ENCODE assay signal across 1 cellular context in the genomic region with DNA sequence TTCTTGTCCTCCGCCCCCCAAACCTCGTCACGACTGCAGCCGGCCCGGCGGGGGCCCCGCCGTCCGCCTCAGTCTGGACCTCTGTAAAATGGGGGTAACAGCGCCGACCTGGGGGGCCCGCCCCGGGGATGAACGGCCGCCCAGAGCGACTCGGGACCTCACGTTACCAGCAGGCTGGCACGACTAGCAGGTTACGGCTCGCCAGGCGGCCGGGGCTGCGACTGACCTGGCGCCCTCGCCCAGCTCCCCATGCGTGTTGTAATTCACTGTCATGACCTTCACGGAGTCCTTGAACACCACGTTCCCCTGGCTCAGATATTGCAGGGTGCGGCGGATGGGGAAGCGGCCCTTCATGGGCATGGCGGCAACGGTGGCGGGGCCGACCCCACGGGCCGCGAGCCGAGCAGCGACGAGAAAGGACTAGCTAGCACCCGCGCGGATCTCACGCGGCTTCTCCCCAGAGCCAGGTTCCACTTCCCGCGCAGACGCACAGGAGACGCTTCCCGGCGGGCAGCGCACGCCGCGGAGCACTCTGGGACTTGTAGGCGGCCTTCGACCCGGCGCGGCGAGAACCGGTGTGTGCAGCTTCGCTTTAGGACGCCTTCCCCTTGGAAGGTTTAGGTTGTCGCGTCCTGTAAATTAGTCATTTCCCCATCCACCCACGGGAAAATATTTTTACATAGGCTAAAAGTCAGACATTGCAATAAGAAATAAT.
TF ChIP-seq lines count a peak whose summit lies in the region.

A gene (minus strand): TSS at position 481 of the 715 bp plus-strand sequence. CDS start 121 bp downstream, at position 360.

TF ChIP-seq in K562, 482 proteins besides CTCF, POLR2A, EP300 and RAD21 (continued from another document and continues in another):
- TF ChIP-seq, protein P1, sequence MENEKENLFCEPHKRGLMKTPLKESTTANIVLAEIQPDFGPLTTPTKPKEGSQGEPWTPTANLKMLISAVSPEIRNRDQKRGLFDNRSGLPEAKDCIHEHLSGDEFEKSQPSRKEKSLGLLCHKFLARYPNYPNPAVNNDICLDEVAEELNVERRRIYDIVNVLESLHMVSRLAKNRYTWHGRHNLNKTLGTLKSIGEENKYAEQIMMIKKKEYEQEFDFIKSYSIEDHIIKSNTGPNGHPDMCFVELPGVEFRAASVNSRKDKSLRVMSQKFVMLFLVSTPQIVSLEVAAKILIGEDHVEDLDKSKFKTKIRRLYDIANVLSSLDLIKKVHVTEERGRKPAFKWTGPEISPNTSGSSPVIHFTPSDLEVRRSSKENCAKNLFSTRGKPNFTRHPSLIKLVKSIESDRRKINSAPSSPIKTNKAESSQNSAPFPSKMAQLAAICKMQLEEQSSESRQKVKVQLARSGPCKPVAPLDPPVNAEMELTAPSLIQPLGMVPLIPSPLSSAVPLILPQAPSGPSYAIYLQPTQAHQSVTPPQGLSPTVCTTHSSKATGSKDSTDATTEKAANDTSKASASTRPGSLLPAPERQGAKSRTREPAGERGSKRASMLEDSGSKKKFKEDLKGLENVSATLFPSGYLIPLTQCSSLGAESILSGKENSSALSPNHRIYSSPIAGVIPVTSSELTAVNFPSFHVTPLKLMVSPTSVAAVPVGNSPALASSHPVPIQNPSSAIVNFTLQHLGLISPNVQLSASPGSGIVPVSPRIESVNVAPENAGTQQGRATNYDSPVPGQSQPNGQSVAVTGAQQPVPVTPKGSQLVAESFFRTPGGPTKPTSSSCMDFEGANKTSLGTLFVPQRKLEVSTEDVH (IDR thresholded peaks at IDR 0.05; ENCODE audit: low read depth, partially characterized antibody) = no peak
- 0 out of 2 replicates have a peak, but pooled peaks have one; percentile 32 for TF ChIP-seq ZNF324 (CRISPR knock-in tag; IDR thresholded peaks at IDR 0.05)
- TF ChIP-seq, protein P2, sequence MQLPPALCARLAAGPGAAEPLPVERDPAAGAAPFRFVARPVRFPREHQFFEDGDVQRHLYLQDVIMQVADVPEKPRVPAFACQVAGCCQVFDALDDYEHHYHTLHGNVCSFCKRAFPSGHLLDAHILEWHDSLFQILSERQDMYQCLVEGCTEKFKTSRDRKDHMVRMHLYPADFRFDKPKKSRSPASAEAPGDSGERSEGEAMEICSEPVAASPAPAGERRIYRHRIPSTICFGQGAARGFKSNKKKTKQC (CRISPR knock-in tag; IDR thresholded peaks at IDR 0.05) = peak; percentile 92
- TF ChIP-seq PML (IDR thresholded peaks at IDR 0.05; ENCODE audit: low read length) = peak; percentile 92
- TF ChIP-seq, protein P3, sequence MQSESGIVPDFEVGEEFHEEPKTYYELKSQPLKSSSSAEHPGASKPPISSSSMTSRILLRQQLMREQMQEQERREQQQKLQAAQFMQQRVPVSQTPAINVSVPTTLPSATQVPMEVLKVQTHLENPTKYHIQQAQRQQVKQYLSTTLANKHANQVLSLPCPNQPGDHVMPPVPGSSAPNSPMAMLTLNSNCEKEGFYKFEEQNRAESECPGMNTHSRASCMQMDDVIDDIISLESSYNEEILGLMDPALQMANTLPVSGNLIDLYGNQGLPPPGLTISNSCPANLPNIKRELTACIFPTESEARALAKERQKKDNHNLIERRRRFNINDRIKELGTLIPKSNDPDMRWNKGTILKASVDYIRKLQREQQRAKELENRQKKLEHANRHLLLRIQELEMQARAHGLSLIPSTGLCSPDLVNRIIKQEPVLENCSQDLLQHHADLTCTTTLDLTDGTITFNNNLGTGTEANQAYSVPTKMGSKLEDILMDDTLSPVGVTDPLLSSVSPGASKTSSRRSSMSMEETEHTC (IDR thresholded peaks at IDR 0.05) = 0 out of 2 replicates have a peak, but pooled peaks have one; percentile 26
- TF ChIP-seq GTF2E2 (tag; IDR thresholded peaks at IDR 0.05) = peak; percentile 39; the same call in 1 of the 2 replicates
- no peak for TF ChIP-seq CC2D1A (IDR thresholded peaks at IDR 0.05)
- TF ChIP-seq, protein P4, sequence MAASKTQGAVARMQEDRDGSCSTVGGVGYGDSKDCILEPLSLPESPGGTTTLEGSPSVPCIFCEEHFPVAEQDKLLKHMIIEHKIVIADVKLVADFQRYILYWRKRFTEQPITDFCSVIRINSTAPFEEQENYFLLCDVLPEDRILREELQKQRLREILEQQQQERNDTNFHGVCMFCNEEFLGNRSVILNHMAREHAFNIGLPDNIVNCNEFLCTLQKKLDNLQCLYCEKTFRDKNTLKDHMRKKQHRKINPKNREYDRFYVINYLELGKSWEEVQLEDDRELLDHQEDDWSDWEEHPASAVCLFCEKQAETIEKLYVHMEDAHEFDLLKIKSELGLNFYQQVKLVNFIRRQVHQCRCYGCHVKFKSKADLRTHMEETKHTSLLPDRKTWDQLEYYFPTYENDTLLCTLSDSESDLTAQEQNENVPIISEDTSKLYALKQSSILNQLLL (CRISPR knock-in tag; IDR thresholded peaks at IDR 0.05; ENCODE audit: borderline replicate concordance) = no peak
- peak; percentile 99 for TF ChIP-seq POLR2G (IDR thresholded peaks at IDR 0.05; ENCODE audit: low read depth, low read length)
- TF ChIP-seq, protein P5, sequence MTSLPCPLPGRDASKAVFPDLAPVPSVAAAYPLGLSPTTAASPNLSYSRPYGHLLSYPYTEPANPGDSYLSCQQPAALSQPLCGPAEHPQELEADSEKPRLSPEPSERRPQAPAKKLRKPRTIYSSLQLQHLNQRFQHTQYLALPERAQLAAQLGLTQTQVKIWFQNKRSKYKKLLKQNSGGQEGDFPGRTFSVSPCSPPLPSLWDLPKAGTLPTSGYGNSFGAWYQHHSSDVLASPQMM (CRISPR knock-in tag; IDR thresholded peaks at IDR 0.05) = no peak
- TF ChIP-seq HDAC3 (IDR thresholded peaks at IDR 0.05; ENCODE audit: borderline replicate concordance, partially characterized antibody) = no peak
- TF ChIP-seq CREBBP (IDR thresholded peaks at IDR 0.05; ENCODE audit: low read depth, low read length) = no peak
- TF ChIP-seq, protein P6, sequence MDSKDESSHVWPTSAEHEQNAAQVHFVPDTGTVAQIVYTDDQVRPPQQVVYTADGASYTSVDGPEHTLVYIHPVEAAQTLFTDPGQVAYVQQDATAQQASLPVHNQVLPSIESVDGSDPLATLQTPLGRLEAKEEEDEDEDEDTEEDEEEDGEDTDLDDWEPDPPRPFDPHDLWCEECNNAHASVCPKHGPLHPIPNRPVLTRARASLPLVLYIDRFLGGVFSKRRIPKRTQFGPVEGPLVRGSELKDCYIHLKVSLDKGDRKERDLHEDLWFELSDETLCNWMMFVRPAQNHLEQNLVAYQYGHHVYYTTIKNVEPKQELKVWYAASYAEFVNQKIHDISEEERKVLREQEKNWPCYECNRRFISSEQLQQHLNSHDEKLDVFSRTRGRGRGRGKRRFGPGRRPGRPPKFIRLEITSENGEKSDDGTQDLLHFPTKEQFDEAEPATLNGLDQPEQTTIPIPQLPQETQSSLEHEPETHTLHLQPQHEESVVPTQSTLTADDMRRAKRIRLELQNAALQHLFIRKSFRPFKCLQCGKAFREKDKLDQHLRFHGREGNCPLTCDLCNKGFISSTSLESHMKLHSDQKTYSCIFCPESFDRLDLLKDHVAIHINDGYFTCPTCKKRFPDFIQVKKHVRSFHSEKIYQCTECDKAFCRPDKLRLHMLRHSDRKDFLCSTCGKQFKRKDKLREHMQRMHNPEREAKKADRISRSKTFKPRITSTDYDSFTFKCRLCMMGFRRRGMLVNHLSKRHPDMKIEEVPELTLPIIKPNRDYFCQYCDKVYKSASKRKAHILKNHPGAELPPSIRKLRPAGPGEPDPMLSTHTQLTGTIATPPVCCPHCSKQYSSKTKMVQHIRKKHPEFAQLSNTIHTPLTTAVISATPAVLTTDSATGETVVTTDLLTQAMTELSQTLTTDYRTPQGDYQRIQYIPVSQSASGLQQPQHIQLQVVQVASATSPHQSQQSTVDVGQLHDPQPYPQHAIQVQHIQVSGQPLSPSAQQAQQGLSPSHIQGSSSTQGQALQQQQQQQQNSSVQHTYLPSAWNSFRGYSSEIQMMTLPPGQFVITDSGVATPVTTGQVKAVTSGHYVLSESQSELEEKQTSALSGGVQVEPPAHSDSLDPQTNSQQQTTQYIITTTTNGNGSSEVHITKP (IDR thresholded peaks at IDR 0.05; ENCODE audit: partially characterized antibody) = no peak
- TF ChIP-seq ZNF197 (CRISPR knock-in tag; IDR thresholded peaks at IDR 0.05; ENCODE audit: low read depth) = peak; percentile 69; the same call in 1 of the 2 replicates
- TF ChIP-seq TEAD4 (IDR thresholded peaks at IDR 0.05; ENCODE audit: low read length) = peak; percentile 16; the same call in 1 of the 2 replicates
- TF ChIP-seq TEAD4 (CRISPR knock-in tag; IDR thresholded peaks at IDR 0.05; ENCODE audit: borderline replicate concordance) = no peak
- TF ChIP-seq MAFF (IDR thresholded peaks at IDR 0.05; ENCODE audit: low read length) = peak; percentile 1; the same call in 1 of the 2 replicates
- peak; percentile 88 for TF ChIP-seq ZFX (CRISPR knock-in tag; IDR thresholded peaks at IDR 0.05)
- peak; percentile 74; the same call in 1 of the 2 replicates for TF ChIP-seq EGR1 (conservative IDR thresholded peaks at IDR 0.05)
- no peak for TF ChIP-seq FOXK1 (CRISPR knock-in tag; IDR thresholded peaks at IDR 0.05; ENCODE audit: borderline replicate concordance)
- no peak for TF ChIP-seq TAL1 (IDR thresholded peaks at IDR 0.05)
- TF ChIP-seq, protein P7, sequence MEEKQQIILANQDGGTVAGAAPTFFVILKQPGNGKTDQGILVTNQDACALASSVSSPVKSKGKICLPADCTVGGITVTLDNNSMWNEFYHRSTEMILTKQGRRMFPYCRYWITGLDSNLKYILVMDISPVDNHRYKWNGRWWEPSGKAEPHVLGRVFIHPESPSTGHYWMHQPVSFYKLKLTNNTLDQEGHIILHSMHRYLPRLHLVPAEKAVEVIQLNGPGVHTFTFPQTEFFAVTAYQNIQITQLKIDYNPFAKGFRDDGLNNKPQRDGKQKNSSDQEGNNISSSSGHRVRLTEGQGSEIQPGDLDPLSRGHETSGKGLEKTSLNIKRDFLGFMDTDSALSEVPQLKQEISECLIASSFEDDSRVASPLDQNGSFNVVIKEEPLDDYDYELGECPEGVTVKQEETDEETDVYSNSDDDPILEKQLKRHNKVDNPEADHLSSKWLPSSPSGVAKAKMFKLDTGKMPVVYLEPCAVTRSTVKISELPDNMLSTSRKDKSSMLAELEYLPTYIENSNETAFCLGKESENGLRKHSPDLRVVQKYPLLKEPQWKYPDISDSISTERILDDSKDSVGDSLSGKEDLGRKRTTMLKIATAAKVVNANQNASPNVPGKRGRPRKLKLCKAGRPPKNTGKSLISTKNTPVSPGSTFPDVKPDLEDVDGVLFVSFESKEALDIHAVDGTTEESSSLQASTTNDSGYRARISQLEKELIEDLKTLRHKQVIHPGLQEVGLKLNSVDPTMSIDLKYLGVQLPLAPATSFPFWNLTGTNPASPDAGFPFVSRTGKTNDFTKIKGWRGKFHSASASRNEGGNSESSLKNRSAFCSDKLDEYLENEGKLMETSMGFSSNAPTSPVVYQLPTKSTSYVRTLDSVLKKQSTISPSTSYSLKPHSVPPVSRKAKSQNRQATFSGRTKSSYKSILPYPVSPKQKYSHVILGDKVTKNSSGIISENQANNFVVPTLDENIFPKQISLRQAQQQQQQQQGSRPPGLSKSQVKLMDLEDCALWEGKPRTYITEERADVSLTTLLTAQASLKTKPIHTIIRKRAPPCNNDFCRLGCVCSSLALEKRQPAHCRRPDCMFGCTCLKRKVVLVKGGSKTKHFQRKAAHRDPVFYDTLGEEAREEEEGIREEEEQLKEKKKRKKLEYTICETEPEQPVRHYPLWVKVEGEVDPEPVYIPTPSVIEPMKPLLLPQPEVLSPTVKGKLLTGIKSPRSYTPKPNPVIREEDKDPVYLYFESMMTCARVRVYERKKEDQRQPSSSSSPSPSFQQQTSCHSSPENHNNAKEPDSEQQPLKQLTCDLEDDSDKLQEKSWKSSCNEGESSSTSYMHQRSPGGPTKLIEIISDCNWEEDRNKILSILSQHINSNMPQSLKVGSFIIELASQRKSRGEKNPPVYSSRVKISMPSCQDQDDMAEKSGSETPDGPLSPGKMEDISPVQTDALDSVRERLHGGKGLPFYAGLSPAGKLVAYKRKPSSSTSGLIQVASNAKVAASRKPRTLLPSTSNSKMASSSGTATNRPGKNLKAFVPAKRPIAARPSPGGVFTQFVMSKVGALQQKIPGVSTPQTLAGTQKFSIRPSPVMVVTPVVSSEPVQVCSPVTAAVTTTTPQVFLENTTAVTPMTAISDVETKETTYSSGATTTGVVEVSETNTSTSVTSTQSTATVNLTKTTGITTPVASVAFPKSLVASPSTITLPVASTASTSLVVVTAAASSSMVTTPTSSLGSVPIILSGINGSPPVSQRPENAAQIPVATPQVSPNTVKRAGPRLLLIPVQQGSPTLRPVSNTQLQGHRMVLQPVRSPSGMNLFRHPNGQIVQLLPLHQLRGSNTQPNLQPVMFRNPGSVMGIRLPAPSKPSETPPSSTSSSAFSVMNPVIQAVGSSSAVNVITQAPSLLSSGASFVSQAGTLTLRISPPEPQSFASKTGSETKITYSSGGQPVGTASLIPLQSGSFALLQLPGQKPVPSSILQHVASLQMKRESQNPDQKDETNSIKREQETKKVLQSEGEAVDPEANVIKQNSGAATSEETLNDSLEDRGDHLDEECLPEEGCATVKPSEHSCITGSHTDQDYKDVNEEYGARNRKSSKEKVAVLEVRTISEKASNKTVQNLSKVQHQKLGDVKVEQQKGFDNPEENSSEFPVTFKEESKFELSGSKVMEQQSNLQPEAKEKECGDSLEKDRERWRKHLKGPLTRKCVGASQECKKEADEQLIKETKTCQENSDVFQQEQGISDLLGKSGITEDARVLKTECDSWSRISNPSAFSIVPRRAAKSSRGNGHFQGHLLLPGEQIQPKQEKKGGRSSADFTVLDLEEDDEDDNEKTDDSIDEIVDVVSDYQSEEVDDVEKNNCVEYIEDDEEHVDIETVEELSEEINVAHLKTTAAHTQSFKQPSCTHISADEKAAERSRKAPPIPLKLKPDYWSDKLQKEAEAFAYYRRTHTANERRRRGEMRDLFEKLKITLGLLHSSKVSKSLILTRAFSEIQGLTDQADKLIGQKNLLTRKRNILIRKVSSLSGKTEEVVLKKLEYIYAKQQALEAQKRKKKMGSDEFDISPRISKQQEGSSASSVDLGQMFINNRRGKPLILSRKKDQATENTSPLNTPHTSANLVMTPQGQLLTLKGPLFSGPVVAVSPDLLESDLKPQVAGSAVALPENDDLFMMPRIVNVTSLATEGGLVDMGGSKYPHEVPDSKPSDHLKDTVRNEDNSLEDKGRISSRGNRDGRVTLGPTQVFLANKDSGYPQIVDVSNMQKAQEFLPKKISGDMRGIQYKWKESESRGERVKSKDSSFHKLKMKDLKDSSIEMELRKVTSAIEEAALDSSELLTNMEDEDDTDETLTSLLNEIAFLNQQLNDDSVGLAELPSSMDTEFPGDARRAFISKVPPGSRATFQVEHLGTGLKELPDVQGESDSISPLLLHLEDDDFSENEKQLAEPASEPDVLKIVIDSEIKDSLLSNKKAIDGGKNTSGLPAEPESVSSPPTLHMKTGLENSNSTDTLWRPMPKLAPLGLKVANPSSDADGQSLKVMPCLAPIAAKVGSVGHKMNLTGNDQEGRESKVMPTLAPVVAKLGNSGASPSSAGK (IDR thresholded peaks at IDR 0.05) = peak; percentile 93
- TF ChIP-seq FIP1L1 (IDR thresholded peaks at IDR 0.05; ENCODE audit: low read depth, low read length, poor library complexity, severe bottlenecking) = peak; percentile 91
- TF ChIP-seq CBX1 (IDR thresholded peaks at IDR 0.05; ENCODE audit: low read depth) = peak; percentile 63
- TF ChIP-seq, protein P8, sequence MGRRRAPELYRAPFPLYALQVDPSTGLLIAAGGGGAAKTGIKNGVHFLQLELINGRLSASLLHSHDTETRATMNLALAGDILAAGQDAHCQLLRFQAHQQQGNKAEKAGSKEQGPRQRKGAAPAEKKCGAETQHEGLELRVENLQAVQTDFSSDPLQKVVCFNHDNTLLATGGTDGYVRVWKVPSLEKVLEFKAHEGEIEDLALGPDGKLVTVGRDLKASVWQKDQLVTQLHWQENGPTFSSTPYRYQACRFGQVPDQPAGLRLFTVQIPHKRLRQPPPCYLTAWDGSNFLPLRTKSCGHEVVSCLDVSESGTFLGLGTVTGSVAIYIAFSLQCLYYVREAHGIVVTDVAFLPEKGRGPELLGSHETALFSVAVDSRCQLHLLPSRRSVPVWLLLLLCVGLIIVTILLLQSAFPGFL (CRISPR knock-in tag; IDR thresholded peaks at IDR 0.05) = no peak
